Comparison of ENCODE assay signal across 11 cellular contexts in genomic region chr13:41565221-41565620, GRCh38.
DNase-seq lines count a peak whose midpoint lies in the region; ATAC-seq and TF ChIP-seq lines count a peak whose summit lies in the region.
"Had no signal": no experiment of that assay in that cellular context is flagged by ENCODE, and none has a peak within 500 bp of the region (broad histone marks: within the 10 kb centered on the region; RNA-seq: fewer than 3 reads in every experiment).

No MANE protein-coding gene starts in this region.

- intact Hi-C loops in PC-3 (cut with micrococcal nuclease) = no loop called here

- no peak overlapping the region for H3K9ac ChIP-seq in PC-3 (ENCODE audit: low read length)

- peak overlapping the region; percentile 78 for H3K4me3 Mint-ChIP-seq in neural crest cell
- H3K4me3 Mint-ChIP-seq in activated CD8-positive, alpha-beta T cell treated with anti-CD3 and anti-CD28 coated beads, Interleukin-2, amount 10 ng/mL, durations not matched to agents 7 days and 5 days = no peak overlapping the region
- H3K4me3 Mint-ChIP-seq: CD4-positive, CD25-positive, alpha-beta regulatory T cell had no signal

- H2AFZ ChIP-seq in PC-3 (ENCODE audit: low read length) = no peak overlapping the region

- H4K20me1 ChIP-seq in PC-3 (ENCODE audit: low read length) = no peaks in the 10 kb centered on the region

- peaks cover 4% of the 10 kb centered on the region; the same call in 1 of the 2 replicates for H3K4me1 ChIP-seq in PC-3 (ENCODE audit: insufficient read depth, low read length)

- peak overlapping the region; percentile 96 for H3K27ac Mint-ChIP-seq in neural crest cell (ENCODE audit: unreplicated experiment)
- H3K27ac Mint-ChIP-seq in activated CD8-positive, alpha-beta T cell treated with anti-CD3 and anti-CD28 coated beads, Interleukin-2, amount 10 ng/mL, durations not matched to agents 7 days and 5 days = no peak overlapping the region

- 0 out of 2 replicates have a peak, but pooled peaks cover 3% of the 10 kb centered on the region for H3K36me3 ChIP-seq in PC-3 (ENCODE audit: low read depth, low read length)
- no peaks in the 10 kb centered on the region for H3K36me3 ChIP-seq in H7 (replicated peaks; ENCODE audit: control insufficient read depth, insufficient read depth, low read length)
- H3K36me3 ChIP-seq: adrenal gland had no signal

- no peaks in the 10 kb centered on the region for H3K9me3 ChIP-seq in PC-3 (ENCODE audit: low read length)
- H3K9me3 ChIP-seq: adrenal gland had no signal

- H3K79me2 ChIP-seq in PC-3 (ENCODE audit: low read length) = no peaks in the 10 kb centered on the region

- H3F3A ChIP-seq in PC-3 (ENCODE audit: low read length, unreplicated experiment) = no peaks in the 10 kb centered on the region

- no peaks in the 10 kb centered on the region for H3K27me3 Mint-ChIP-seq in neural crest cell (ENCODE audit: low read depth)
- H3K27me3 Mint-ChIP-seq in activated CD8-positive, alpha-beta T cell treated with anti-CD3 and anti-CD28 coated beads, Interleukin-2, amount 10 ng/mL, durations not matched to agents 7 days and 5 days (ENCODE audit: low read depth) = no peaks in the 10 kb centered on the region
- H3K27me3 Mint-ChIP-seq: CD4-positive, CD25-positive, alpha-beta regulatory T cell had no signal

- no peaks in the 10 kb centered on the region for H3K27me3 ChIP-seq in PC-3 (ENCODE audit: low read length)
- H3K27me3 ChIP-seq in H7 (ENCODE audit: control insufficient read depth, insufficient read depth, low read length) = no peaks in the 10 kb centered on the region
- H3K27me3 ChIP-seq: adrenal gland had no signal

- no TSS peak for BruUV-seq in PC-3 (replicated peaks; lab: Mats Ljungman, UMichigan)

- peaks cover 81% of the 10 kb centered on the region for H3K4me1 Mint-ChIP-seq in neural crest cell
- H3K4me1 Mint-ChIP-seq in activated CD8-positive, alpha-beta T cell treated with anti-CD3 and anti-CD28 coated beads, Interleukin-2, amount 10 ng/mL, durations not matched to agents 7 days and 5 days (ENCODE audit: low read depth) = peaks cover 9% of the 10 kb centered on the region

- H3K9me2 ChIP-seq in PC-3 (replicated peaks; ENCODE audit: low read length) = no peaks in the 10 kb centered on the region

- no peaks in the 10 kb centered on the region for H3K9me3 Mint-ChIP-seq in neural crest cell
- no peaks in the 10 kb centered on the region for H3K9me3 Mint-ChIP-seq in activated CD8-positive, alpha-beta T cell treated with anti-CD3 and anti-CD28 coated beads, Interleukin-2, amount 10 ng/mL, durations not matched to agents 7 days and 5 days (ENCODE audit: insufficient read depth)
- H3K9me3 Mint-ChIP-seq: CD4-positive, CD25-positive, alpha-beta regulatory T cell had no signal

- H3K36me3 Mint-ChIP-seq in neural crest cell (ENCODE audit: low read depth) = peaks cover 5% of the 10 kb centered on the region
- H3K36me3 Mint-ChIP-seq in activated CD8-positive, alpha-beta T cell treated with anti-CD3 and anti-CD28 coated beads, Interleukin-2, amount 10 ng/mL, durations not matched to agents 7 days and 5 days (ENCODE audit: low read depth) = peaks cover 4% of the 10 kb centered on the region

- ATAC-seq in PC-3 (peak; percentile 33; the same call in 1 of the 2 replicates), HG03469 (IDR thresholded peaks at IDR 0.05; ENCODE audit: unreplicated experiment) (no peak), HG03354 (IDR thresholded peaks at IDR 0.05; ENCODE audit: poor library complexity, severe bottlenecking, unreplicated experiment) (no peak)
- no peak for ATAC-seq in activated CD8-positive, alpha-beta T cell treated with anti-CD3 and anti-CD28 coated beads, Interleukin-2, amount 10 ng/mL, durations not matched to agents 7 days and 5 days

- POLR2A ChIA-PET in PC-3 (lab: Charles Lee; ENCODE audit: unreplicated experiment) = interaction anchor here (0.7 kb wide), 1 partner anchor 83 kb away, joined by 4 read pairs; no protein-coding TSS in a partner anchor
- POLR2A ChIA-PET in activated CD8-positive, alpha-beta T cell treated with anti-CD3 and anti-CD28 coated beads, Interleukin-2, amount 10 ng/mL, durations not matched to agents 7 days and 5 days (lab: Charles Lee) = interaction anchor here (0.5 to 1.4 kb wide), 2 partner anchors 8 to 100 kb away, joined by 3 to 4 read pairs; no protein-coding TSS in a partner anchor

- no peak overlapping the region for H3K4me2 ChIP-seq in PC-3 (ENCODE audit: low read length)

- no peak overlapping the region for H3K27ac ChIP-seq in PC-3 (ENCODE audit: low read length)
- H3K27ac ChIP-seq: adrenal gland had no signal

- DNase-seq in AG20443 (ENCODE audit: low spot score) (peak; percentile 48), PC-3 (no peak), epithelial cell of esophagus (ENCODE audit: low read depth) (peak; percentile 28), neural crest cell (ENCODE audit: low read depth, low spot score) (no peak), H7 (no peak)
- no peak for DNase-seq in activated CD8-positive, alpha-beta T cell treated with anti-CD3 and anti-CD28 coated beads, Interleukin-2, amount 10 ng/mL, durations not matched to agents 7 days and 5 days
- DNase-seq: adrenal gland; CD4-positive, CD25-positive, alpha-beta regulatory T cell; KG1 had no signal

- TF ChIP-seq CTCF in PC-3 (conservative IDR thresholded peaks at IDR 0.05; ENCODE audit: low read depth, low read length) = no peak
- no peak for TF ChIP-seq CTCF in epithelial cell of esophagus (IDR thresholded peaks at IDR 0.05; ENCODE audit: insufficient read depth, low read depth, low read length, missing control alignments)
- TF ChIP-seq CTCF in neural crest cell (conservative IDR thresholded peaks at IDR 0.05) = no peak

- H3K4me3 ChIP-seq in PC-3 (ENCODE audit: low read length) (no peak overlapping the region), epithelial cell of esophagus (ENCODE audit: low read length) (no peak overlapping the region), H7 (ENCODE audit: insufficient read depth, low read depth, low read length) (no peak overlapping the region)
- H3K4me3 ChIP-seq: adrenal gland had no signal

- CTCF ChIA-PET in PC-3 (lab: Charles Lee) = no interaction called here
- CTCF ChIA-PET in activated CD8-positive, alpha-beta T cell treated with anti-CD3 and anti-CD28 coated beads, Interleukin-2, amount 10 ng/mL, durations not matched to agents 7 days and 5 days (lab: Charles Lee) = interaction anchor here (1.2 kb wide), 1 partner anchor 29 kb away, joined by 3 read pairs; no protein-coding TSS in a partner anchor

Comparison
In these comparisons a context has a peak if more than half of its experiments do, and no peak if none do; other contexts are left out.
1. DNase-seq: peak in AG20443 (single experiment) and epithelial cell of esophagus (single experiment); none in PC-3 (single experiment), neural crest cell (single experiment), H7 (single experiment) and activated CD8-positive, alpha-beta T cell treated with anti-CD3 and anti-CD28 coated beads, Interleukin-2, amount 10 ng/mL, durations not matched to agents 7 days and 5 days (single experiment).